8 cellular contexts compared by ENCODE assay signal in genomic region chr1:86914998-86915736, GRCh38. TPM values are rescaled to one million over a fixed set of nuclear protein-coding genes. Genes with fewer than 3 reads are reported as not detected.
DNase-seq lines count a peak whose midpoint lies in the region; ATAC-seq and TF ChIP-seq lines count a peak whose summit lies in the region.

No MANE protein-coding gene starts in this region.

- DNase-seq in NCI-H524 (lab: John Stamatoyannopoulos, UW) (peak; percentile 14 to 77), NCI-H524 treated with DMSO at 0.1 percent for 48 hours (lab: John Stamatoyannopoulos, UW) (no peak), NCI-H69 (lab: John Stamatoyannopoulos, UW) (peak; percentile 76), epithelial cell of esophagus (ENCODE audit: low read depth) (peak; percentile 67), mucosa of gallbladder (ENCODE audit: low spot score) (peak; percentile 38)
- DNase-seq in activated CD8-positive, alpha-beta memory T cell treated with anti-CD3 and anti-CD28 coated beads for 48 hours (ENCODE audit: low read depth in 2 of 3, low spot score in 2 of 3): peak; percentile 19 to 27 (median 21)
- peak; percentile 20 for DNase-seq in stimulated activated CD8-positive, alpha-beta memory T cell treated with anti-CD3 and anti-CD28 coated beads, Interleukin-4, amount 100 ng/mL, for 24 hours (ENCODE audit: low read depth)

- ATAC-seq in HG03159 (IDR thresholded peaks at IDR 0.05; ENCODE audit: unreplicated experiment): peak; percentile 17

- TF ChIP-seq CTCF in epithelial cell of esophagus (IDR thresholded peaks at IDR 0.05; ENCODE audit: insufficient read depth, low read depth, low read length, missing control alignments): no peak

- H3K4me3 ChIP-seq in epithelial cell of esophagus (ENCODE audit: low read length): peak overlapping the region; percentile 90

RNA-seq across cellular contexts. Expression of gene HS2ST1, which starts 0.7 kb away (rescaled TPM):
- 22.3 TPM for total RNA-seq in mucosa of gallbladder

RNA-seq across cellular contexts. Expression of gene SELENOF, which starts 1.2 kb away (rescaled TPM):
- 179 TPM for total RNA-seq in mucosa of gallbladder
